Comparison of ENCODE assay signal across 8 cellular contexts in the genomic region with DNA sequence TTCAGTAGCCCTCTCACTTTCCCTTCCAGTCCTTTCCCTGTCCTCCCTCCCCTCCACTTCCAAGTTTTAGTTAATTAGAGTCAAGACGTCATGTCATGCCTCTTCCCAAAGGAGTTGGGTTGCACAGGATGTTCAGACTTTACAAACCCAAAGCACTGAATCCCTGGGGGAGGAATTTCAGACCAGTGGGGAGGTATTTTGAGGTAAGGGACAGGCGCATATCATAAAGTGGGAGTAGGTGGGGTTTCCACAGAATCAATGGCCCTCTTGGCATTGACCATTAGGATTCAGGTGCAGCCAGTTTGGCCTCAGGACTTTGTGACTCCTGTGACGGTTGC. TPM values are rescaled to one million over a fixed set of nuclear protein-coding genes. Genes with fewer than 3 reads are reported as not detected.
DNase-seq lines count a peak whose midpoint lies in the region; ATAC-seq and TF ChIP-seq lines count a peak whose summit lies in the region.

No MANE protein-coding gene starts in this region.

- no peak for TF ChIP-seq POLR2A in prostate gland (IDR thresholded peaks at IDR 0.05)

- peak overlapping the region; percentile 99 for H2AFZ ChIP-seq in fibroblast of lung (ENCODE audit: low read length)

- H3K4me3 ChIP-seq in DOHH2 (ENCODE audit: low read length) (peak overlapping the region; percentile 95), SJSA1 (peak overlapping the region; percentile 83), fibroblast of lung (replicated peaks in 1 of 4; ENCODE audit: control extremely low read depth in 1 of 4, insufficient read depth in 1 of 4, low read depth in 3 of 4, low read length in 4 of 4) (peak overlapping the region; percentile 67 to 88 (median 88)), prostate gland (peak overlapping the region; percentile 68 to 72)

- H3K79me2 ChIP-seq in DOHH2 (ENCODE audit: control insufficient read depth, low read length) (peaks cover 30% of the 10 kb centered on the region), fibroblast of lung (ENCODE audit: control insufficient read depth, insufficient read depth, low read length) (peaks cover 16% of the 10 kb centered on the region)

- intact Hi-C loops in prostate gland (cut with DNase I) = loop anchor here (2.0 kb wide), 1 partner anchor 35 kb away; the partner anchor contains the start of gene DDB2

- no peak overlapping the region for H3K27ac ChIP-seq in DOHH2 (ENCODE audit: low read depth, low read length)
- no peak overlapping the region for H3K27ac ChIP-seq in SJSA1
- peak overlapping the region; percentile 85 for H3K27ac ChIP-seq in fibroblast of lung (ENCODE audit: insufficient read depth, low read length)
- H3K27ac ChIP-seq in prostate gland = peak overlapping the region; percentile 78 to 82

- H3K4me1 ChIP-seq in DOHH2 (ENCODE audit: control insufficient read depth, low read length) = peaks cover 19% of the 10 kb centered on the region
- H3K4me1 ChIP-seq in SJSA1 (replicated peaks) = peaks cover 17% of the 10 kb centered on the region
- peaks cover 12% of the 10 kb centered on the region for H3K4me1 ChIP-seq in fibroblast of lung (ENCODE audit: control insufficient read depth, extremely low read depth, insufficient read depth, low read length)
- H3K4me1 ChIP-seq in prostate gland (replicated peaks) = peaks cover 5% of the 10 kb centered on the region

- H3K4me2 ChIP-seq in DOHH2 (ENCODE audit: low read length) (peak overlapping the region; percentile 81), fibroblast of lung (ENCODE audit: extremely low read depth, insufficient read depth, low read length) (peak overlapping the region; percentile 100)

- H3K27me3 ChIP-seq in DOHH2 (ENCODE audit: control insufficient read depth, low read length) (no peaks in the 10 kb centered on the region), SJSA1 (replicated peaks) (no peaks in the 10 kb centered on the region), fibroblast of lung (ENCODE audit: control insufficient read depth, insufficient read depth, low read length) (no peaks in the 10 kb centered on the region), prostate gland (replicated peaks; ENCODE audit: insufficient read depth) (no peaks in the 10 kb centered on the region)

- H3K36me3 ChIP-seq in DOHH2 (ENCODE audit: control insufficient read depth, low read length) (peaks cover 19% of the 10 kb centered on the region), SJSA1 (peaks cover 45% of the 10 kb centered on the region), fibroblast of lung (ENCODE audit: control insufficient read depth, insufficient read depth, low read length) (peaks cover 16% of the 10 kb centered on the region), prostate gland (peaks cover 0 to 11% of the 10 kb centered on the region in 2 donors)

- TF ChIP-seq CTCF in DOHH2 (IDR thresholded peaks at IDR 0.05; ENCODE audit: low read depth, low read length, poor library complexity, severe bottlenecking) (no peak), fibroblast of lung (conservative IDR thresholded peaks at IDR 0.05 in 1 of 2, IDR thresholded peaks at IDR 0.05 in 1 of 2; ENCODE audit: low read depth in 1 of 2, low read length in 2 of 2) (no peak), prostate gland (IDR thresholded peaks at IDR 0.05) (no peak)

- DNase-seq in SJSA1 (ENCODE audit: low read depth in 1 of 2, low spot score in 2 of 2) (no peak), fibroblast of lung (ENCODE audit: low read depth in 2 of 2) (no peak), prostate gland (ENCODE audit: low spot score) (no peak), NCI-H187 treated with DMSO at 0.1 percent for 48 hours (lab: John Stamatoyannopoulos, UW) (no peak), NCI-H2171 treated with DMSO at 0.1 percent for 48 hours (lab: John Stamatoyannopoulos, UW) (no peak), GDM1 (lab: John Stamatoyannopoulos, UW) (no peak)

- H3K9ac ChIP-seq in fibroblast of lung (ENCODE audit: insufficient read depth, low read length) = no peak overlapping the region

- ATAC-seq in GM18519 (IDR thresholded peaks at IDR 0.05; ENCODE audit: low FRiP score, unreplicated experiment) = no peak

- H3F3A ChIP-seq in DOHH2 (ENCODE audit: control insufficient read depth, insufficient read depth) = peaks cover 4% of the 10 kb centered on the region; the same call in 1 of the 2 replicates

- H4K20me1 ChIP-seq in DOHH2 (ENCODE audit: control insufficient read depth, insufficient read depth, low read depth, low read length) = no peaks in the 10 kb centered on the region
- no peaks in the 10 kb centered on the region for H4K20me1 ChIP-seq in fibroblast of lung (ENCODE audit: control insufficient read depth, extremely low read depth, insufficient read depth, low read length)

- no peaks in the 10 kb centered on the region for H3K9me3 ChIP-seq in DOHH2 (ENCODE audit: control insufficient read depth, insufficient read depth, low read length)
- no peaks in the 10 kb centered on the region for H3K9me3 ChIP-seq in SJSA1 (replicated peaks)
- no peaks in the 10 kb centered on the region for H3K9me3 ChIP-seq in fibroblast of lung (ENCODE audit: control insufficient read depth, insufficient read depth, low read depth, low read length)
- H3K9me3 ChIP-seq in prostate gland = no peaks in the 10 kb centered on the region

- 47% methylated on average over 3 of the region's 3 CpGs for WGBS in prostate gland

- no peaks in the 10 kb centered on the region for H3K9me2 ChIP-seq in DOHH2 (replicated peaks; ENCODE audit: control insufficient read depth, low read length)

RNA-seq across cellular contexts. Expression of gene ACP2, which starts 0.7 kb away (rescaled TPM):
- total RNA-seq in SJSA1 (2014; rRNA removed; shearing (Covaris generic)) = 29.8 and 34.4 TPM in 2 replicates
- total RNA-seq in fibroblast of lung (16.2 and 23.9 TPM in 2 replicates), prostate gland (100 to 1,000 TPM in 1 of 2 donors, 10 to 100 TPM in 1; 94.6 to 104 TPM)
- 18.9 and 25.6 TPM in 2 replicates for polyA plus RNA-seq in fibroblast of lung
- 26.8 and 33.2 TPM in 2 replicates for polyA plus RNA-seq in fibroblast of lung (2012)
- 87.1 and 94.1 TPM in 2 replicates for polyA minus RNA-seq in fibroblast of lung (ENCODE audit: low replicate concordance)

RNA-seq across cellular contexts. Expression of gene NR1H3, which starts 8.4 kb away (rescaled TPM):
- 11.1 and 11.8 TPM in 2 replicates for total RNA-seq in SJSA1 (2014; rRNA removed; shearing (Covaris generic))
- 55.5 and 56.3 TPM in 2 replicates for total RNA-seq in fibroblast of lung
- 16.9 and 21.3 TPM in 2 replicates for polyA plus RNA-seq in fibroblast of lung
- polyA plus RNA-seq in fibroblast of lung (2012) = 22.8 and 29.0 TPM in 2 replicates
- 34.5 and 95.8 TPM in 2 replicates for polyA minus RNA-seq in fibroblast of lung (ENCODE audit: low replicate concordance)
- total RNA-seq in prostate gland = 10 to 100 TPM; 31.8 to 34.2 TPM

RNA-seq across cellular contexts. Expression of gene MADD, which starts 20.6 kb away (rescaled TPM):
- total RNA-seq in SJSA1 (2014; rRNA removed; shearing (Covaris generic)) = 15.7 and 20.9 TPM in 2 replicates
- total RNA-seq in fibroblast of lung (11.8 and 15.4 TPM in 2 replicates), prostate gland (10 to 100 TPM; 53.6 to 87.3 TPM)
- 7.0 and 9.1 TPM in 2 replicates for polyA plus RNA-seq in fibroblast of lung
- 13.4 and 14.1 TPM in 2 replicates for polyA plus RNA-seq in fibroblast of lung (2012)
- polyA minus RNA-seq in fibroblast of lung (ENCODE audit: low replicate concordance) = 144 and 301 TPM in 2 replicates

RNA-seq across cellular contexts. Expression of gene DDB2, which starts 34.6 kb away (rescaled TPM):
- 41.3 and 63.5 TPM in 2 replicates for total RNA-seq in SJSA1 (2014; rRNA removed; shearing (Covaris generic))
- total RNA-seq in fibroblast of lung (53.4 and 70.0 TPM in 2 replicates), prostate gland (10 to 100 TPM; 27.4 to 41.3 TPM)
- polyA plus RNA-seq in fibroblast of lung = 21.2 and 45.4 TPM in 2 replicates
- 20.2 and 43.1 TPM in 2 replicates for polyA plus RNA-seq in fibroblast of lung (2012)
- 8.8 and 32.4 TPM in 2 replicates for polyA minus RNA-seq in fibroblast of lung (ENCODE audit: low replicate concordance)

Comparison
In these comparisons a context has a peak if more than half of its experiments do, and no peak if none do; other contexts are left out.
1. H3K27ac ChIP-seq: peak in fibroblast of lung (single experiment) and prostate gland (2 of 2); none in DOHH2 (single experiment) and SJSA1 (single experiment).
2. Peak in every context shown above with its lines, with median percentiles within 50 percentile points of each other: H3K4me3 ChIP-seq.